In the genomic region with DNA sequence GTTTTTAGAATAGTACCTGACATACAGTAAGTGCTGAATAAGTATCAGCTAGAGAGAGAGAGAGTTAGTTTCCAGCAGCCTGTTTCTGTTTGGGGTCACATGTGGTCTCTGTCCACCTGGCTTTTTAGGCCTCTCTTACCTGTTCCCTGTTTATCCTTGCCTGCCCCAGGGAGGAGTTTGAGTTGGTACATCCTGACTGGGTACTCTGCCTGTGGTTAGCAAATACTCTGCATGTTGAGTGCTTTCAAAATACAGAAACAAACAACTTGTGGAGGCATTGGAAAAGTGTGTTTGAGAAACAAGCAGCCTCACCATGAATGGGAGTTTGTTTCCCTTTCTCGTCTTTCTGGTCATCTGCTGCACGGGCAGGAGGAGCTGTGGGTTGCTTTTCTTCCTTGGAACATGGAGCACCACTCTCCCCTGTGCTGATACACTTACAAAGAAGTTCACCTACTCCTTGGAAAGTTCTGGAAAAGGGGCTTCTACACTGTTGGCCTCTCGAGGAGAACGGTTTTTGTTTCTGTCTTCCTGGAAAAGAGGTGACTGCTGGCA, we compare ENCODE assay signal across 1 cellular context.
TF ChIP-seq lines count a peak whose summit lies in the region.

No MANE protein-coding gene starts in this region.

TF ChIP-seq in H1, 55 proteins besides CTCF, POLR2A, EP300 and RAD21:
- TF ChIP-seq, protein P1, sequence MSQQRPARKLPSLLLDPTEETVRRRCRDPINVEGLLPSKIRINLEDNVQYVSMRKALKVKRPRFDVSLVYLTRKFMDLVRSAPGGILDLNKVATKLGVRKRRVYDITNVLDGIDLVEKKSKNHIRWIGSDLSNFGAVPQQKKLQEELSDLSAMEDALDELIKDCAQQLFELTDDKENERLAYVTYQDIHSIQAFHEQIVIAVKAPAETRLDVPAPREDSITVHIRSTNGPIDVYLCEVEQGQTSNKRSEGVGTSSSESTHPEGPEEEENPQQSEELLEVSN (IDR thresholded peaks at IDR 0.05), result no peak
- no peak for TF ChIP-seq ZNF274 (IDR thresholded peaks at IDR 0.05; ENCODE audit: borderline replicate concordance, extremely low read depth, low read length)
- TF ChIP-seq, protein P2, sequence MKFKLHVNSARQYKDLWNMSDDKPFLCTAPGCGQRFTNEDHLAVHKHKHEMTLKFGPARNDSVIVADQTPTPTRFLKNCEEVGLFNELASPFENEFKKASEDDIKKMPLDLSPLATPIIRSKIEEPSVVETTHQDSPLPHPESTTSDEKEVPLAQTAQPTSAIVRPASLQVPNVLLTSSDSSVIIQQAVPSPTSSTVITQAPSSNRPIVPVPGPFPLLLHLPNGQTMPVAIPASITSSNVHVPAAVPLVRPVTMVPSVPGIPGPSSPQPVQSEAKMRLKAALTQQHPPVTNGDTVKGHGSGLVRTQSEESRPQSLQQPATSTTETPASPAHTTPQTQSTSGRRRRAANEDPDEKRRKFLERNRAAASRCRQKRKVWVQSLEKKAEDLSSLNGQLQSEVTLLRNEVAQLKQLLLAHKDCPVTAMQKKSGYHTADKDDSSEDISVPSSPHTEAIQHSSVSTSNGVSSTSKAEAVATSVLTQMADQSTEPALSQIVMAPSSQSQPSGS (IDR thresholded peaks at IDR 0.05; ENCODE audit: low read length), result no peak
- TF ChIP-seq USF2 (IDR thresholded peaks at IDR 0.05; ENCODE audit: low read length), result no peak
- no peak for TF ChIP-seq MAFK (IDR thresholded peaks at IDR 0.05; ENCODE audit: low read depth, low read length)
- TF ChIP-seq SIX5 (IDR thresholded peaks at IDR 0.05; ENCODE audit: low read depth, low read length), result no peak
- TF ChIP-seq CREB1 (IDR thresholded peaks at IDR 0.05), result no peak
- TF ChIP-seq KDM1A (IDR thresholded peaks at IDR 0.05; ENCODE audit: borderline replicate concordance, low read length), result no peak
- TF ChIP-seq GTF2F1 (IDR thresholded peaks at IDR 0.05; ENCODE audit: borderline replicate concordance, low read depth, low read length), result no peak
- no peak for TF ChIP-seq KDM5A (IDR thresholded peaks at IDR 0.05; ENCODE audit: low read length)
- no peak for TF ChIP-seq CBX8 (IDR thresholded peaks at IDR 0.05; ENCODE audit: borderline replicate concordance, low read depth, low read length)
- TF ChIP-seq SRF (IDR thresholded peaks at IDR 0.05; ENCODE audit: low read depth, low read length), result no peak
- TF ChIP-seq PHF8 (conservative IDR thresholded peaks at IDR 0.05; ENCODE audit: low read depth, low read length), result no peak
- TF ChIP-seq TAF1 (IDR thresholded peaks at IDR 0.05; ENCODE audit: low read depth, low read length), result no peak
- TF ChIP-seq EGR1 (IDR thresholded peaks at IDR 0.05; ENCODE audit: borderline replicate concordance, low read depth, low read length), result no peak
- TF ChIP-seq SAP30 (IDR thresholded peaks at IDR 0.05; ENCODE audit: insufficient read depth, insufficient replicate concordance, low read length), result no peak
- TF ChIP-seq SP1 (IDR thresholded peaks at IDR 0.05; ENCODE audit: low read depth, low read length), result no peak
- no peak for TF ChIP-seq CBX5 (IDR thresholded peaks at IDR 0.05; ENCODE audit: low read depth, low read length)
- no peak for TF ChIP-seq TEAD4 (IDR thresholded peaks at IDR 0.05; ENCODE audit: low read depth, low read length)
- no peak for TF ChIP-seq NRF1 (IDR thresholded peaks at IDR 0.05; ENCODE audit: low read depth, low read length)
TF ChIP-seq in H1: peak in this region for 0.
